ENCODE assay signal across 8 cellular contexts in the genomic region with DNA sequence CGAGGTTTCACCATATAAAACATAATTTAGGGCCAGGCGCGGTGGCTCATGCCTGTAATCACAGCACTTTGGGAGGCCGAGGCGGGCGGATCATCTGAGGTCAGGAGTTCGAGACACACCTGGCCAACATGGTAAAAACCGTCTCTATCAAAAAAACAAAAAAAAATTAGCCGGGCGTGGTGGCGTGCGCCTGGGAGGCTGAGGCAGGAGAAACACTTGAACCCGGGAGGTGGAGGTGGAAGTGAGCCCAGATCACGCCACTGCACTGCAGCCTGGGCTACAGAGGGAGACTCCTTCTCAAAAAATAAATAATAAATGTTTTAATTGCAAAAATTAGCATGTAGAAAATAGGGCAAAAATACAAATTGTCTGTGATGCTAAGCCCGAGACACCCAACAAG. TPM values are rescaled to one million over a fixed set of nuclear protein-coding genes. Genes with fewer than 3 reads are reported as not detected.
DNase-seq lines count a peak whose midpoint lies in the region; ATAC-seq, FAIRE-seq and TF ChIP-seq lines count a peak whose summit lies in the region.

No MANE protein-coding gene starts in this region.

- no peaks in the 10 kb centered on the region for H4K20me1 ChIP-seq in K562 (replicated peaks; ENCODE audit: control insufficient read depth, insufficient read depth, low read length)

- H3K79me2 ChIP-seq in K562 (ENCODE audit: control insufficient read depth, insufficient read depth, low read length), result peaks cover 32% of the 10 kb centered on the region

- H3K9ac ChIP-seq in K562 (ENCODE audit: insufficient read depth in 1 of 2, low read depth in 2 of 2, low read length in 2 of 2), result peak overlapping the region; percentile 66 to 82

- in situ Hi-C loops in K562 (cut with MboI), result no loop called here

- H3K27me3 Mint-ChIP-seq in stimulated activated naive CD8-positive, alpha-beta T cell treated with anti-CD3 and anti-CD28 coated beads, Interleukin-15, Interleukin-2, amounts not matched to agents 100 ng/mL and 50 ng/mL, for 24 hours, result no peaks in the 10 kb centered on the region

- WGBS in K562 (ENCODE audit: insufficient coverage, low coverage, missing lambda C conversion rate), result 8% methylated on average over 13 of the region's 15 CpGs
- WGBS in mesodermal cell (ENCODE audit: insufficient coverage in 2 of 2), 2 experiments, result 91 to 93% methylated on average over 4 to 6 of the region's 15 CpGs

- CTCF ChIA-PET in K562 (lab: Yijun Ruan, JAX; ENCODE audit: low intra/inter-chr PET ratio), result no interaction called here

- DNase-seq in stimulated activated naive CD8-positive, alpha-beta T cell treated with anti-CD3 and anti-CD28 coated beads, Interleukin-15, Interleukin-2, amounts not matched to agents 100 U/mL and 50 U/mL, for 24 hours, result no peak
- DNase-seq in K562 (ENCODE audit: extremely low read depth in 1 of 4, low spot score in 3 of 4), result peak in 1 of 4 experiments; percentile 16
- no peak for DNase-seq in vagina (ENCODE audit: extremely low spot score in 2 of 2)
- DNase-seq in GOT3 (lab: John Stamatoyannopoulos, UW), result no peak
- DNase-seq in kidney glomerular epithelial cell (lab: John Stamatoyannopoulos, UW), result no peak

- ATAC-seq in stimulated activated naive CD8-positive, alpha-beta T cell treated with anti-CD3 and anti-CD28 coated beads, Interleukin-15, Interleukin-2, amounts not matched to agents 100 U/mL and 50 U/mL, for 24 hours, result no peak
- no peak for ATAC-seq in K562
- ATAC-seq in HG02973 (IDR thresholded peaks at IDR 0.05; ENCODE audit: unreplicated experiment), result no peak

- H3K27ac ChIP-seq in K562 (ENCODE audit: extremely low read depth, low read depth, low read length) (peak overlapping the region; percentile 70; the same call in 2 of the 3 replicates), mesodermal cell (ENCODE audit: low read depth, low read length, severe bottlenecking) (no peak overlapping the region), vagina (peak overlapping the region; percentile 65)

- no TSS peak for BruUV-seq in K562 (replicated peaks; lab: Mats Ljungman, UMichigan)

- H3K4me1 ChIP-seq in K562 (replicated peaks in 1 of 2; ENCODE audit: control insufficient read depth in 2 of 2, insufficient read depth in 2 of 2, low read length in 2 of 2) (peaks cover 20 to 23% of the 10 kb centered on the region in 2 experiments; a peak in 4 of 5 replicates), mesodermal cell (ENCODE audit: control insufficient read depth, insufficient read depth, low read length, poor library complexity, severe bottlenecking) (peaks cover 10% of the 10 kb centered on the region), vagina (peaks cover 22% of the 10 kb centered on the region)

- peak overlapping the region; percentile 90 for H3K4me3 ChIP-seq in K562
- peak overlapping the region; percentile 75 for H3K4me3 ChIP-seq in mesodermal cell (ENCODE audit: extremely low read depth, insufficient read depth, low read length, poor library complexity, severe bottlenecking)
- peak overlapping the region; percentile 72 to 92 for H3K4me3 ChIP-seq in vagina

- H3K9me3 ChIP-seq in K562 (replicated peaks; ENCODE audit: control insufficient read depth, insufficient read depth, low read depth, low read length) (no peaks in the 10 kb centered on the region), mesodermal cell (ENCODE audit: control insufficient read depth, low read length) (peaks cover 9% of the 10 kb centered on the region), vagina (no peaks in the 10 kb centered on the region)

- TF ChIP-seq RAD21 in K562 (CRISPR knock-in tag; conservative IDR thresholded peaks at IDR 0.05 in 1 of 2, IDR thresholded peaks at IDR 0.05 in 1 of 2), result no peak

- H3K4me2 ChIP-seq in K562 (ENCODE audit: insufficient read depth, low read length), result peak overlapping the region; percentile 87

- H3K9me1 ChIP-seq in K562 (ENCODE audit: control insufficient read depth, insufficient read depth, low read length), result no peaks in the 10 kb centered on the region

- TF ChIP-seq CTCF in K562 (IDR thresholded peaks at IDR 0.05 in 2 of 3, conservative IDR thresholded peaks at IDR 0.05 in 1 of 3; ENCODE audit: insufficient read depth in 2 of 3, low read depth in 1 of 3, low read length in 3 of 3), result no peak
- no peak for TF ChIP-seq CTCF in vagina (IDR thresholded peaks at IDR 0.05)

- peak overlapping the region; percentile 92 for H3K27ac Mint-ChIP-seq in stimulated activated naive CD8-positive, alpha-beta T cell treated with anti-CD3 and anti-CD28 coated beads, Interleukin-15, Interleukin-2, amounts not matched to agents 100 ng/mL and 50 ng/mL, for 24 hours

- H3K4me1 Mint-ChIP-seq in stimulated activated naive CD8-positive, alpha-beta T cell treated with anti-CD3 and anti-CD28 coated beads, Interleukin-15, Interleukin-2, amounts not matched to agents 100 ng/mL and 50 ng/mL, for 24 hours (ENCODE audit: low read depth), result peaks cover 73% of the 10 kb centered on the region

- H3K4me3 Mint-ChIP-seq in stimulated activated naive CD8-positive, alpha-beta T cell treated with anti-CD3 and anti-CD28 coated beads, Interleukin-15, Interleukin-2, amounts not matched to agents 100 ng/mL and 50 ng/mL, for 24 hours, result peak overlapping the region; percentile 95

- intact Hi-C loops in K562 (cut with micrococcal nuclease) (no loop called here), vagina (cut with DNase I) (loop anchor here (10.0 kb wide), 1 partner anchor 541 kb away; no protein-coding TSS in a partner anchor)

- peaks cover 26% of the 10 kb centered on the region for H3K36me3 Mint-ChIP-seq in stimulated activated naive CD8-positive, alpha-beta T cell treated with anti-CD3 and anti-CD28 coated beads, Interleukin-15, Interleukin-2, amounts not matched to agents 100 ng/mL and 50 ng/mL, for 24 hours (ENCODE audit: low read depth)

- TF ChIP-seq EP300 in K562 (IDR thresholded peaks at IDR 0.05; ENCODE audit: low read length), result no peak

- no peak for FAIRE-seq in K562 (lab: Jason Lieb, UNC)

- no peaks in the 10 kb centered on the region for H3K9me3 Mint-ChIP-seq in stimulated activated naive CD8-positive, alpha-beta T cell treated with anti-CD3 and anti-CD28 coated beads, Interleukin-15, Interleukin-2, amounts not matched to agents 100 ng/mL and 50 ng/mL, for 24 hours

- POLR2A ChIA-PET in K562 (lab: Yijun Ruan, JAX), result interaction anchor here (0.6 kb wide), 1 partner anchor 447 kb away, joined by 3 read pairs; no protein-coding TSS in a partner anchor

- TF ChIP-seq POLR2A in K562 (conservative IDR thresholded peaks at IDR 0.05), result no peak
- no peak for TF ChIP-seq POLR2A in vagina (IDR thresholded peaks at IDR 0.05)

- peaks cover 6% of the 10 kb centered on the region; the same call in 2 of the 3 replicates for H3K36me3 ChIP-seq in K562 (ENCODE audit: control insufficient read depth, insufficient read depth, low read length)
- peaks cover 10% of the 10 kb centered on the region for H3K36me3 ChIP-seq in mesodermal cell (ENCODE audit: control insufficient read depth, insufficient read depth, low read length)
- H3K36me3 ChIP-seq in vagina, result no peaks in the 10 kb centered on the region

- H3K27me3 ChIP-seq in K562 (ENCODE audit: control insufficient read depth in 2 of 2, insufficient read depth in 2 of 2, low read length in 2 of 2), result no peaks in the 10 kb centered on the region
- H3K27me3 ChIP-seq in vagina, result no peaks in the 10 kb centered on the region

- H2AFZ ChIP-seq in K562 (ENCODE audit: low read depth, low read length), result 0 out of 2 replicates have a peak overlapping the region, but pooled peaks have one; percentile 97

TF ChIP-seq in K562, 482 proteins besides CTCF, POLR2A, EP300 and RAD21 (continues in another document):
- no peak for TF ChIP-seq PTRF (tag; IDR thresholded peaks at IDR 0.05)

RNA-seq across cellular contexts. Expression of a gene that starts 1.0 kb away (rescaled TPM):
- total RNA-seq in K562 (2011; cell fraction: chromatin; rRNA removed; ENCODE audit: low replicate concordance), result 245 and 354 TPM in 2 replicates
- total RNA-seq in K562 (2011; cell fraction: nucleolus; rRNA removed), result 166 and 190 TPM in 2 replicates
- 184 and 220 TPM in 2 replicates for total RNA-seq in K562 (2011; cell fraction: nucleoplasm; rRNA removed)
- total RNA-seq in K562 (2014; rRNA removed), result 14.1 and 21.3 TPM in 2 replicates
- 8.2 and 10.5 TPM in 2 replicates for total RNA-seq in K562 (2014; rRNA removed; fragmentation: Illumina TruSeq; extraction: Trizol)
- 8.8 and 10.4 TPM in 2 replicates for total RNA-seq in K562 (2015; rRNA removed; fragmentation: Illumina TruSeq; extraction: Trizol)
- 24.0 and 24.2 TPM in 2 replicates for total RNA-seq in K562 (2021)
- 15.0 and 18.7 TPM in 2 replicates for polyA plus RNA-seq in K562 (2011; rRNA removed)
- 8.8 TPM in 2 replicates for polyA plus RNA-seq in K562 (2011; cell fraction: cytosol; rRNA removed)
- 119 and 144 TPM in 2 replicates for polyA plus RNA-seq in K562 (2011; cell fraction: nucleus; rRNA removed)
- polyA plus RNA-seq in K562 (2012), result 14.6 and 28.2 TPM in 2 replicates
- 11.8 and 16.0 TPM in 2 replicates for polyA plus RNA-seq in K562 (2014; fragmentation: Illumina TruSeq; extraction: Trizol)
- polyA plus RNA-seq in K562 (2014; fragmentation: Nextera tagmentation; extraction: Ambion mirVana), result 1 to 10 TPM; 3.0 to 4.3 TPM
- polyA plus RNA-seq in K562 (2014; rRNA removed), result 23.1 and 25.6 TPM in 2 replicates
- polyA minus RNA-seq in K562 (2011; rRNA and poly(A)+ RNA removed), result 31.3 and 39.8 TPM in 2 replicates
- 13.7 and 14.1 TPM in 2 replicates for polyA minus RNA-seq in K562 (2011; cell fraction: cytosol; rRNA and poly(A)+ RNA removed)
- polyA minus RNA-seq in K562 (2011; cell fraction: nucleus; rRNA and poly(A)+ RNA removed), result 46.7 and 73.1 TPM in 2 replicates
- 23.1 TPM for polyA plus RNA-seq in mesodermal cell (2013, experiment 1 of 2)
- 20.4 TPM for polyA plus RNA-seq in mesodermal cell (2013, experiment 2 of 2)
- total RNA-seq in vagina, result 33.6 TPM

RNA-seq across cellular contexts. Expression of a gene that starts 5.7 kb away (rescaled TPM):
- total RNA-seq in K562 (2011; cell fraction: chromatin; rRNA removed; ENCODE audit: low replicate concordance), result 33.5 and 38.4 TPM in 2 replicates
- 22.0 and 24.6 TPM in 2 replicates for total RNA-seq in K562 (2011; cell fraction: nucleolus; rRNA removed)
- 22.9 and 24.7 TPM in 2 replicates for total RNA-seq in K562 (2011; cell fraction: nucleoplasm; rRNA removed)
- total RNA-seq in K562 (2014; rRNA removed) (8.1 and 11.7 TPM in 2 replicates), K562 (2014; rRNA removed; fragmentation: Illumina TruSeq; extraction: Trizol) (11.3 and 11.7 TPM in 2 replicates), K562 (2015; rRNA removed; fragmentation: Illumina TruSeq; extraction: Trizol) (16.0 and 17.1 TPM in 2 replicates), K562 (2021) (15.9 and 17.5 TPM in 2 replicates), vagina (24.6 TPM)
- polyA plus RNA-seq in K562 (2011; rRNA removed) (15.5 and 15.8 TPM in 2 replicates), K562 (2014; fragmentation: Illumina TruSeq; extraction: Trizol) (15.6 and 24.9 TPM in 2 replicates), K562 (2014; fragmentation: Nextera tagmentation; extraction: Ambion mirVana) (1 to 10 TPM; 2.5 to 4.1 TPM), K562 (2014; rRNA removed) (16.6 and 22.4 TPM in 2 replicates)
- polyA plus RNA-seq in K562 (2011; cell fraction: cytosol; rRNA removed), result 11.5 and 12.9 TPM in 2 replicates
- polyA plus RNA-seq in K562 (2011; cell fraction: nucleus; rRNA removed), result 21.7 and 29.2 TPM in 2 replicates
- polyA plus RNA-seq in K562 (2012), result 13.3 and 17.4 TPM in 2 replicates
- 16.8 and 20.4 TPM in 2 replicates for polyA minus RNA-seq in K562 (2011; rRNA and poly(A)+ RNA removed)
- 9.7 and 12.4 TPM in 2 replicates for polyA minus RNA-seq in K562 (2011; cell fraction: cytosol; rRNA and poly(A)+ RNA removed)
- polyA minus RNA-seq in K562 (2011; cell fraction: nucleus; rRNA and poly(A)+ RNA removed), result 7.7 and 14.7 TPM in 2 replicates
- 23.1 TPM for polyA plus RNA-seq in mesodermal cell (2013, experiment 1 of 2)
- polyA plus RNA-seq in mesodermal cell (2013, experiment 2 of 2), result 24.9 TPM
